Comparison of ENCODE assay signal across 19 cellular contexts in genomic region chr10:88456730-88457129, GRCh38.
DNase-seq lines count a peak whose midpoint lies in the region; ATAC-seq and TF ChIP-seq lines count a peak whose summit lies in the region.
"Had no signal": no experiment of that assay in that cellular context is flagged by ENCODE, and none has a peak within 500 bp of the region (broad histone marks: within the 10 kb centered on the region; RNA-seq: fewer than 3 reads in every experiment).

No MANE protein-coding gene starts in this region.

- intact Hi-C loops in mucosa of descending colon (cut with DNase I, micrococcal nuclease) = no loop called here

- ATAC-seq in mucosa of descending colon = no peak
- no peak for ATAC-seq in GM19324 (IDR thresholded peaks at IDR 0.05; ENCODE audit: low FRiP score, unreplicated experiment)
- ATAC-seq in GM21515 (IDR thresholded peaks at IDR 0.05; ENCODE audit: unreplicated experiment) = no peak
- ATAC-seq: activated T-cell treated with anti-CD3 and anti-CD28 coated beads, Interleukin-2, amount 50 U/mL, for 4 hours; GM23338; stimulated activated naive CD8-positive, alpha-beta T cell treated with anti-CD3 and anti-CD28 coated beads, Interleukin-15, amount 100 ng/mL, for 72 hours had no signal

- H3K9me3 ChIP-seq in mucosa of descending colon = no peaks in the 10 kb centered on the region

- no peak overlapping the region for H3K4me3 ChIP-seq in mucosa of descending colon
- H3K4me3 ChIP-seq: GM23338 had no signal

- peak; percentile 15 to 32 for DNase-seq in AML-193 (lab: John Stamatoyannopoulos, UW)
- peak; percentile 68 for DNase-seq in LHCN-M2 (ENCODE audit: low read depth)
- peak; percentile 32 for DNase-seq in astrocyte of the hippocampus (ENCODE audit: low read depth, low spot score)
- peak; percentile 30 for DNase-seq in non-pigmented ciliary epithelial cell (ENCODE audit: low read depth)
- DNase-seq in mucosa of descending colon = no peak
- no peak for DNase-seq in GM19238 (ENCODE audit: insufficient read length, low spot score)
- DNase-seq: activated T-cell treated with anti-CD3 and anti-CD28 coated beads, Interleukin-2, amount 50 U/mL, for 4 hours; anterior cingulate cortex; CD4-positive, CD25-positive, alpha-beta regulatory T cell; effector CD8-positive, alpha-beta T cell; head of caudate nucleus; Kasumi-1; naive B cell; NCI-H2107; NK-92 treated with Interleukin-12 subunit alpha and Interleukin-12 subunit beta, amount 100 ng/mL, for 24 hours; stimulated activated naive CD8-positive, alpha-beta T cell treated with anti-CD3 and anti-CD28 coated beads, Interleukin-15, amount 100 ng/mL, for 72 hours had no signal

- H3K36me3 ChIP-seq in mucosa of descending colon (ENCODE audit: low read depth) = no peaks in the 10 kb centered on the region

- TF ChIP-seq CTCF in mucosa of descending colon (IDR thresholded peaks at IDR 0.05) = no peak

- no peaks in the 10 kb centered on the region for H3K4me1 ChIP-seq in mucosa of descending colon (ENCODE audit: low read depth)

Comparison
In these comparisons a context has a peak if more than half of its experiments do, and no peak if none do; other contexts are left out.
1. DNase-seq: peak in AML-193 (2 of 2), LHCN-M2 (single experiment), astrocyte of the hippocampus (single experiment) and non-pigmented ciliary epithelial cell (single experiment); none in mucosa of descending colon (0 of 3) and GM19238 (single experiment).